In genomic region chr6:33313105-33313708, GRCh38 we compare ENCODE assay signal across 8 cellular contexts. TPM values are rescaled to one million over a fixed set of nuclear protein-coding genes. Genes with fewer than 3 reads are reported as not detected.
A peak's percentile ranks its signal among the peaks of the same experiment; 100 is the strongest.
DNase-seq lines count a peak whose midpoint lies in the region; ATAC-seq, FAIRE-seq and TF ChIP-seq lines count a peak whose summit lies in the region.

No MANE protein-coding gene starts in this region.

- peak overlapping the region; percentile 97 for H3K4me3 ChIP-seq in ACC112 (ENCODE audit: low read depth, low read length)
- peak overlapping the region; percentile 72 to 100 for H3K4me3 ChIP-seq in mesenchymal stem cell (ENCODE audit: insufficient read depth in 1 of 2, low read depth in 1 of 2, low read length in 2 of 2)
- peak overlapping the region; percentile 64 to 96 (median 76) for H3K4me3 ChIP-seq in stomach

- H3K4ac ChIP-seq in mesenchymal stem cell (ENCODE audit: low read depth in 1 of 2, low read length in 2 of 2): peak overlapping the region; percentile 54 to 99

- H4K91ac ChIP-seq in mesenchymal stem cell (ENCODE audit: low read length): peak overlapping the region; percentile 45

- peaks cover 51 to 60% of the 10 kb centered on the region in 2 donors for H3K4me1 Mint-ChIP-seq in effector memory CD8-positive, alpha-beta T cell (ENCODE audit: low read depth in 2 of 2)

- H3K4me1 ChIP-seq in ACC112 (ENCODE audit: control insufficient read depth, insufficient read depth, low read length, unreplicated experiment): peaks cover 16% of the 10 kb centered on the region
- H3K4me1 ChIP-seq in mesenchymal stem cell (ENCODE audit: control insufficient read depth, insufficient read depth, low read depth, low read length): peaks cover 29% of the 10 kb centered on the region
- H3K4me1 ChIP-seq in stomach: peaks cover 24 to 75% (median 57%) of the 10 kb centered on the region in 4 donors

- no peak overlapping the region for H2BK15ac ChIP-seq in mesenchymal stem cell (ENCODE audit: low read depth, poor library complexity, severe bottlenecking)

- H3K27me3 ChIP-seq in ACC112 (ENCODE audit: insufficient read depth, low read length) (no peaks in the 10 kb centered on the region), mesenchymal stem cell (ENCODE audit: control insufficient read depth in 1 of 2, insufficient read depth in 1 of 2, low read length in 2 of 2) (no peaks in the 10 kb centered on the region), stomach (no peaks in the 10 kb centered on the region)

- peak overlapping the region; percentile 84 for H2BK120ac ChIP-seq in mesenchymal stem cell (ENCODE audit: low read depth, low read length)

- peak overlapping the region; percentile 100 for H3K9ac ChIP-seq in mesenchymal stem cell (ENCODE audit: low read length)

- TF ChIP-seq EP300 in stomach (IDR thresholded peaks at IDR 0.05): no peak

- H3K27ac Mint-ChIP-seq in effector memory CD8-positive, alpha-beta T cell: peak overlapping the region; percentile 99 to 100

- peak overlapping the region in 1 of 2 experiments; percentile 76 for H2BK12ac ChIP-seq in mesenchymal stem cell (ENCODE audit: low read length in 2 of 2)

- H4K8ac ChIP-seq in mesenchymal stem cell (ENCODE audit: low read length): peak overlapping the region; percentile 95

- peaks cover 16% of the 10 kb centered on the region for H3K79me1 ChIP-seq in mesenchymal stem cell (replicated peaks; ENCODE audit: low read length, poor library complexity, severe bottlenecking)

- H3K36me3 Mint-ChIP-seq in effector memory CD8-positive, alpha-beta T cell (ENCODE audit: insufficient read depth): peaks cover 78% of the 10 kb centered on the region

- H3K4me3 Mint-ChIP-seq in effector memory CD8-positive, alpha-beta T cell: peak overlapping the region; percentile 92 to 99

- TF ChIP-seq CTCF in stomach (IDR thresholded peaks at IDR 0.05): no peak

- no peak for TF ChIP-seq POLR2A in stomach (IDR thresholded peaks at IDR 0.05)

- H3K4me2 ChIP-seq in mesenchymal stem cell (ENCODE audit: low read length, poor library complexity, severe bottlenecking): peak overlapping the region; percentile 98

- no peaks in the 10 kb centered on the region for H3K27me3 Mint-ChIP-seq in effector memory CD8-positive, alpha-beta T cell

- H3K36me3 ChIP-seq in ACC112 (ENCODE audit: insufficient read depth, low read length) (peaks cover 3% of the 10 kb centered on the region; the same call in 1 of the 2 replicates), mesenchymal stem cell (ENCODE audit: control insufficient read depth in 1 of 2, insufficient read depth in 2 of 2, low read depth in 1 of 2, low read length in 2 of 2) (peaks cover 24 to 32% of the 10 kb centered on the region in 2 experiments), stomach (peaks cover 9 to 44% (median 38%) of the 10 kb centered on the region in 4 donors)

- peak overlapping the region in 1 of 2 experiments; percentile 6 for H3K23ac ChIP-seq in mesenchymal stem cell (ENCODE audit: low read length in 2 of 2)

- H2AFZ ChIP-seq in ACC112 (ENCODE audit: low read length, unreplicated experiment) (no peak overlapping the region), mesenchymal stem cell (ENCODE audit: low read depth, low read length) (peak overlapping the region; percentile 60)

- H3K14ac ChIP-seq in mesenchymal stem cell (ENCODE audit: low read length in 2 of 2): peak overlapping the region in 1 of 2 experiments; percentile 99

- WGBS in mesenchymal stem cell: under 1% methylated on average over 29 of the region's 33 CpGs
- 0 to 1% (median 0%) methylated on average over 19 to 33 of the region's 33 CpGs for WGBS in stomach, 5 donors

- DNase-seq in NAMALWA (ENCODE audit: low spot score) (peak; percentile 68), mesenchymal stem cell (peak; percentile 57), stomach (peak; percentile 46), RCC 7860 (ENCODE audit: low spot score) (no peak)
- peak; percentile 33 for DNase-seq in activated CD4-positive, alpha-beta T cell treated with anti-CD3 and anti-CD28 coated beads, Interleukin-2, amount 50 U/mL, for 1 hour
- DNase-seq in effector memory CD8-positive, alpha-beta T cell: no peak

- H3K18ac ChIP-seq in mesenchymal stem cell (ENCODE audit: low read depth in 1 of 2, low read length in 2 of 2): peak overlapping the region; percentile 49 to 96

- peaks cover 50% of the 10 kb centered on the region for H3K79me2 ChIP-seq in ACC112 (ENCODE audit: control insufficient read depth, insufficient read depth, low read length, unreplicated experiment)

- H2BK5ac ChIP-seq in mesenchymal stem cell (ENCODE audit: low read depth, low read length, poor library complexity, severe bottlenecking): peak overlapping the region; percentile 45

- H3K9me3 ChIP-seq in mesenchymal stem cell (ENCODE audit: control insufficient read depth, low read length) (no peaks in the 10 kb centered on the region), stomach (no peaks in the 10 kb centered on the region)

- FAIRE-seq in RCC 7860 (lab: Jason Lieb, UNC): no peak

- H3K27ac ChIP-seq in ACC112 (ENCODE audit: low read depth, low read length) (peak overlapping the region; percentile 93), mesenchymal stem cell (ENCODE audit: low read length, poor library complexity, severe bottlenecking) (peak overlapping the region; percentile 84), stomach (peak overlapping the region; percentile 91 to 97 (median 97))

- H3K9me3 Mint-ChIP-seq in effector memory CD8-positive, alpha-beta T cell: no peaks in the 10 kb centered on the region

- peak; percentile 1 for ATAC-seq in GM19467 (IDR thresholded peaks at IDR 0.05; ENCODE audit: unreplicated experiment)
- no peak for ATAC-seq in effector memory CD8-positive, alpha-beta T cell (replicated peaks)

- H2AK5ac ChIP-seq in mesenchymal stem cell (ENCODE audit: low read length, severe bottlenecking): no peak overlapping the region

- intact Hi-C loops in stomach (cut with DNase I; ENCODE audit: low total_unique reads): no loop called here

RNA-seq across cellular contexts. Expression of gene TAPBP, which starts 0.7 kb away (rescaled TPM):
- 180 TPM for polyA plus RNA-seq in mesenchymal stem cell (2013, experiment 1 of 2)
- polyA plus RNA-seq in mesenchymal stem cell (2013, experiment 2 of 2): 172 TPM
- 100 to 1,000 TPM in 2 of 5 donors, 10 to 100 TPM in 3; 29.0 to 242 (median 59.5) TPM for total RNA-seq in stomach
- 10 to 100 TPM; 17.0 to 53.5 (median 37.5) TPM for polyA plus RNA-seq in stomach

RNA-seq across cellular contexts. Expression of gene ZBTB22, which starts 4.3 kb away (rescaled TPM):
- polyA plus RNA-seq in mesenchymal stem cell (2013, experiment 1 of 2): 11.3 TPM
- 10.6 TPM for polyA plus RNA-seq in mesenchymal stem cell (2013, experiment 2 of 2)
- 10 to 100 TPM in 4 of 5 donors, 1 to 10 TPM in 1; 1.2 to 45.2 (median 11.9) TPM for total RNA-seq in stomach
- polyA plus RNA-seq in stomach: 10 to 100 TPM in 2 of 3 donors, 1 to 10 TPM in 1; 9.8 to 11.8 (median 10.5) TPM

RNA-seq across cellular contexts. Expression of gene DAXX, which starts 9.6 kb away (rescaled TPM):
- polyA plus RNA-seq in mesenchymal stem cell (2013, experiment 1 of 2): 35.8 TPM
- polyA plus RNA-seq in mesenchymal stem cell (2013, experiment 2 of 2): 34.9 TPM
- total RNA-seq in stomach: 100 to 1,000 TPM in 2 of 5 donors, 10 to 100 TPM in 3; 18.2 to 127 (median 59.8) TPM
- polyA plus RNA-seq in stomach: 10 to 100 TPM; 27.5 to 31.3 (median 27.5) TPM

RNA-seq across cellular contexts. Expression of gene RGL2, which starts 14.5 kb away (rescaled TPM):
- polyA plus RNA-seq in mesenchymal stem cell (2013, experiment 1 of 2): 36.7 TPM
- polyA plus RNA-seq in mesenchymal stem cell (2013, experiment 2 of 2): 36.6 TPM
- 100 to 1,000 TPM in 1 of 5 donors, 10 to 100 TPM in 4; 10.4 to 103 (median 52.7) TPM for total RNA-seq in stomach
- polyA plus RNA-seq in stomach: 100 to 1,000 TPM in 1 of 3 donors, 10 to 100 TPM in 2; 37.4 to 112 (median 44.3) TPM

RNA-seq across cellular contexts. Expression of gene PFDN6, which starts 23.8 kb away (rescaled TPM):
- 52.4 TPM for polyA plus RNA-seq in mesenchymal stem cell (2013, experiment 1 of 2)
- 52.8 TPM for polyA plus RNA-seq in mesenchymal stem cell (2013, experiment 2 of 2)
- 10 to 100 TPM in 3 of 5 donors, 1 to 10 TPM in 1, not detected in 1; 9.7 to 32.9 (median 12.8) TPM for total RNA-seq in stomach
- polyA plus RNA-seq in stomach: 100 to 1,000 TPM; 117 to 265 (median 202) TPM

Comparison
In these comparisons a context has a peak if more than half of its experiments do, and no peak if none do; other contexts are left out.
1. DNase-seq: peak in NAMALWA (single experiment), activated CD4-positive, alpha-beta T cell treated with anti-CD3 and anti-CD28 coated beads, Interleukin-2, amount 50 U/mL, for 1 hour (single experiment), mesenchymal stem cell (single experiment) and stomach (single experiment); none in effector memory CD8-positive, alpha-beta T cell (0 of 3) and RCC 7860 (single experiment).
2. Peak in every context shown above with its lines, with median percentiles within 50 percentile points of each other: H3K27ac ChIP-seq and H3K4me3 ChIP-seq.